Comparison of ENCODE assay signal across 8 cellular contexts in the genomic region with DNA sequence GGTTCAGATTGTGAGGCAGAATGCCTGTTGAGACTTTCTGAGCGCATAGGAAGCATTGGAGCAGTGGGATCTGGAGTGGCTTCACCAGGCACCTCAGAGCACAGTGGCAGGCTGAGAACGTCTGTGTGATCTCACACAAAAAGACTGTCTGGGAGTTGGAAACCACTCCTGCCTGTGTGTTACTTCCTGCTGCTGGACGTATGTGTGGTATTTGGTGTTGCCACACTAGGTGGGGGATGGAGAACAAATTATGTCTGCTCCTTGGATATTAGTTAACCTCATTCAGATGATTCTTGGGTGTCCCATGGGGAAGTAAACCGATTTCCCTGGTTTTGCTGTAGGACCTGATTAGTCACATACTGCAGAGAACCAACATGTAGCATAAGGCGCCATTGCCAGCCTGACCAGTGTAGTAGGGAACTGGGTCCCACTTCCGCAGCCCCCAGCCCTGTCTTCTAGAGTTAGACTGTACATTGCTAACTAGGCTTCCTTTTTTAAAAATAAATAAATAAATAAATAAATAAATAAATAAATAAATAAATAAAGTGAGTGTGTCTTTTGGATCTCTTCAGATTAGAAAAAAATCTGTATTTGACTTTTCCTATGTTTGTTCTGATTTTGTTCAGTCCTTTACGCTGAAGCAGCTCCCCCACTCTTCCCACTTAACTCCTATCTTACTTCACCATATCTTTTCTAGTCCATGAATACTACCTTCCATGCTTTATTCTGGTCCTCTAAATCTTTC. TPM values are rescaled to one million over a fixed set of nuclear protein-coding genes. Genes with fewer than 3 reads are reported as not detected.
DNase-seq lines count a peak whose midpoint lies in the region; ATAC-seq and TF ChIP-seq lines count a peak whose summit lies in the region.

No MANE protein-coding gene starts in this region.

- TF ChIP-seq CTCF in left lung (IDR thresholded peaks at IDR 0.05), result no peak
- TF ChIP-seq CTCF in GM10248 (IDR thresholded peaks at IDR 0.05; ENCODE audit: control extremely low read depth, extremely low read depth, low read depth, missing control alignments), result no peak
- TF ChIP-seq CTCF in prostate gland (IDR thresholded peaks at IDR 0.05), result no peak

- H3K9me3 Mint-ChIP-seq in activated CD4-positive, alpha-beta T cell treated with anti-CD3 and anti-CD28 coated beads, Interleukin-2, amount 10 ng/mL, durations not matched to agents 7 days and 5 days, result no peaks in the 10 kb centered on the region

- no peak for TF ChIP-seq POLR2A in prostate gland (IDR thresholded peaks at IDR 0.05)

- peak; percentile 77 for ATAC-seq in left lung

- intact Hi-C loops in left lung (cut with DNase I) (no loop called here), prostate gland (cut with DNase I) (no loop called here)

- H3K9me3 ChIP-seq in BLaER1, result no peaks in the 10 kb centered on the region
- no peaks in the 10 kb centered on the region for H3K9me3 ChIP-seq in left lung
- no peaks in the 10 kb centered on the region for H3K9me3 ChIP-seq in prostate gland

- H3K27me3 ChIP-seq in BLaER1 (no peaks in the 10 kb centered on the region), left lung (no peaks in the 10 kb centered on the region), prostate gland (replicated peaks; ENCODE audit: insufficient read depth) (no peaks in the 10 kb centered on the region)

- H3K36me3 ChIP-seq in BLaER1 (no peaks in the 10 kb centered on the region), left lung (no peaks in the 10 kb centered on the region), prostate gland (no peaks in the 10 kb centered on the region)

- H4K20me1 ChIP-seq in BLaER1, result peaks cover 100% of the 10 kb centered on the region

- no peak overlapping the region for H3K4me3 Mint-ChIP-seq in activated CD4-positive, alpha-beta T cell treated with anti-CD3 and anti-CD28 coated beads, Interleukin-2, amount 10 ng/mL, durations not matched to agents 7 days and 5 days

- no peak overlapping the region for H3K27ac Mint-ChIP-seq in activated CD4-positive, alpha-beta T cell treated with anti-CD3 and anti-CD28 coated beads, Interleukin-2, amount 10 ng/mL, durations not matched to agents 7 days and 5 days

- peaks cover 56% of the 10 kb centered on the region for H3K4me1 Mint-ChIP-seq in activated CD4-positive, alpha-beta T cell treated with anti-CD3 and anti-CD28 coated beads, Interleukin-2, amount 10 ng/mL, durations not matched to agents 7 days and 5 days

- peak overlapping the region; percentile 93 for H3K4me2 ChIP-seq in BLaER1

- POLR2A ChIA-PET in GM10248 (lab: Yijun Ruan, JAX), result no interaction called here
- POLR2A ChIA-PET in activated CD4-positive, alpha-beta T cell treated with anti-CD3 and anti-CD28 coated beads, Interleukin-2, amount 10 ng/mL, durations not matched to agents 7 days and 5 days (lab: Charles Lee), result no interaction called here

- CTCF ChIA-PET in GM10248 (lab: Yijun Ruan, JAX), result interaction anchor here (0.9 to 1.6 kb wide), 4 partner anchors 10 to 121 kb away, joined by 3 to 5 read pairs (median 4); no protein-coding TSS in a partner anchor
- CTCF ChIA-PET in activated CD4-positive, alpha-beta T cell treated with anti-CD3 and anti-CD28 coated beads, Interleukin-2, amount 10 ng/mL, durations not matched to agents 7 days and 5 days (lab: Charles Lee), result interaction anchor here (0.8 kb wide), 1 partner anchor 11 kb away, joined by 4 read pairs; no protein-coding TSS in a partner anchor

- no peak overlapping the region for H3K9ac ChIP-seq in BLaER1

- WGBS in prostate gland, result 81% methylated on average over 7 of the region's 7 CpGs

- H3K4me3 ChIP-seq in BLaER1, result no peak overlapping the region
- no peak overlapping the region for H3K4me3 ChIP-seq in left lung
- H3K4me3 ChIP-seq in prostate gland, result no peak overlapping the region

- DNase-seq in HS-27A (ENCODE audit: low read depth) (peak; percentile 62), amniotic epithelial cell (ENCODE audit: low read depth) (peak; percentile 98), left lung (no peak), T1000 (lab: John Stamatoyannopoulos, UW) (no peak), GM10248 (ENCODE audit: extremely low spot score) (no peak), prostate gland (ENCODE audit: low spot score) (no peak)
- no peak for DNase-seq in activated CD4-positive, alpha-beta T cell treated with anti-CD3 and anti-CD28 coated beads, Interleukin-2, amount 10 ng/mL, durations not matched to agents 7 days and 5 days

- H3K27me3 Mint-ChIP-seq in activated CD4-positive, alpha-beta T cell treated with anti-CD3 and anti-CD28 coated beads, Interleukin-2, amount 10 ng/mL, durations not matched to agents 7 days and 5 days, result no peaks in the 10 kb centered on the region

- H3K27ac ChIP-seq in BLaER1, result no peak overlapping the region
- H3K27ac ChIP-seq in left lung, result peak overlapping the region in 1 of 2 donors; percentile 31
- H3K27ac ChIP-seq in prostate gland, result no peak overlapping the region

- peaks cover 8% of the 10 kb centered on the region for H3K36me3 Mint-ChIP-seq in activated CD4-positive, alpha-beta T cell treated with anti-CD3 and anti-CD28 coated beads, Interleukin-2, amount 10 ng/mL, durations not matched to agents 7 days and 5 days (ENCODE audit: low read depth)

- H3K4me1 ChIP-seq in BLaER1 (peaks cover 96% of the 10 kb centered on the region), left lung (peaks cover 5 to 61% of the 10 kb centered on the region in 2 donors), prostate gland (replicated peaks) (no peaks in the 10 kb centered on the region)

RNA-seq across cellular contexts. Expression of a gene that starts 26.9 kb away (rescaled TPM):
- total RNA-seq in left lung (10 to 100 TPM in 1 of 2 donors, 1 to 10 TPM in 1; 8.6 to 19.8 TPM), prostate gland (10 to 100 TPM; 23.8 to 25.9 TPM)
- 10 to 100 TPM; 22.4 to 23.7 TPM for total RNA-seq in activated CD4-positive, alpha-beta T cell treated with anti-CD3 and anti-CD28 coated beads, Interleukin-2, amount 10 ng/mL, durations not matched to agents 7 days and 5 days

Comparison
In these comparisons a context has a peak if more than half of its experiments do, and no peak if none do; other contexts are left out.
1. DNase-seq: peak in HS-27A (single experiment) and amniotic epithelial cell (single experiment); none in left lung (0 of 2), T1000 (single experiment), GM10248 (single experiment), prostate gland (single experiment) and activated CD4-positive, alpha-beta T cell treated with anti-CD3 and anti-CD28 coated beads, Interleukin-2, amount 10 ng/mL, durations not matched to agents 7 days and 5 days (single experiment).